Comparison of ENCODE assay signal across 1 cellular context in genomic region chr15:72179950-72180581, GRCh38.
TF ChIP-seq lines count a peak whose summit lies in the region.

No MANE protein-coding gene starts in this region.

TF ChIP-seq in HepG2, 621 proteins besides CTCF, POLR2A, EP300 and RAD21 (continued from another document and continues in another):
- peak; percentile 59; the same call in 1 of the 2 replicates for TF ChIP-seq RFX1 (IDR thresholded peaks at IDR 0.05)
- TF ChIP-seq PHF21A (CRISPR knock-in tag; IDR thresholded peaks at IDR 0.05), result 0 out of 2 replicates have a peak, but pooled peaks have one; percentile 23
- TF ChIP-seq FOSL2 (CRISPR knock-in tag; IDR thresholded peaks at IDR 0.05), result no peak
- TF ChIP-seq JUND (CRISPR knock-in tag; IDR thresholded peaks at IDR 0.05), result no peak
- TF ChIP-seq SALL1 (CRISPR knock-in tag; IDR thresholded peaks at IDR 0.05), result peak; percentile 19; the same call in 1 of the 2 replicates
- TF ChIP-seq ZNF607 (CRISPR knock-in tag; IDR thresholded peaks at IDR 0.05; ENCODE audit: borderline replicate concordance), result no peak
- TF ChIP-seq, protein P1, sequence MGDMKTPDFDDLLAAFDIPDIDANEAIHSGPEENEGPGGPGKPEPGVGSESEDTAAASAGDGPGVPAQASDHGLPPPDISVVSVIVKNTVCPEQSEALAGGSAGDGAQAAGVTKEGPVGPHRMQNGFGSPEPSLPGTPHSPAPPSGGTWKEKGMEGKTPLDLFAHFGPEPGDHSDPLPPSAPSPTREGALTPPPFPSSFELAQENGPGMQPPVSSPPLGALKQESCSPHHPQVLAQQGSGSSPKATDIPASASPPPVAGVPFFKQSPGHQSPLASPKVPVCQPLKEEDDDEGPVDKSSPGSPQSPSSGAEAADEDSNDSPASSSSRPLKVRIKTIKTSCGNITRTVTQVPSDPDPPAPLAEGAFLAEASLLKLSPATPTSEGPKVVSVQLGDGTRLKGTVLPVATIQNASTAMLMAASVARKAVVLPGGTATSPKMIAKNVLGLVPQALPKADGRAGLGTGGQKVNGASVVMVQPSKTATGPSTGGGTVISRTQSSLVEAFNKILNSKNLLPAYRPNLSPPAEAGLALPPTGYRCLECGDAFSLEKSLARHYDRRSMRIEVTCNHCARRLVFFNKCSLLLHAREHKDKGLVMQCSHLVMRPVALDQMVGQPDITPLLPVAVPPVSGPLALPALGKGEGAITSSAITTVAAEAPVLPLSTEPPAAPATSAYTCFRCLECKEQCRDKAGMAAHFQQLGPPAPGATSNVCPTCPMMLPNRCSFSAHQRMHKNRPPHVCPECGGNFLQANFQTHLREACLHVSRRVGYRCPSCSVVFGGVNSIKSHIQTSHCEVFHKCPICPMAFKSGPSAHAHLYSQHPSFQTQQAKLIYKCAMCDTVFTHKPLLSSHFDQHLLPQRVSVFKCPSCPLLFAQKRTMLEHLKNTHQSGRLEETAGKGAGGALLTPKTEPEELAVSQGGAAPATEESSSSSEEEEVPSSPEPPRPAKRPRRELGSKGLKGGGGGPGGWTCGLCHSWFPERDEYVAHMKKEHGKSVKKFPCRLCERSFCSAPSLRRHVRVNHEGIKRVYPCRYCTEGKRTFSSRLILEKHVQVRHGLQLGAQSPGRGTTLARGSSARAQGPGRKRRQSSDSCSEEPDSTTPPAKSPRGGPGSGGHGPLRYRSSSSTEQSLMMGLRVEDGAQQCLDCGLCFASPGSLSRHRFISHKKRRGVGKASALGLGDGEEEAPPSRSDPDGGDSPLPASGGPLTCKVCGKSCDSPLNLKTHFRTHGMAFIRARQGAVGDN (CRISPR knock-in tag; IDR thresholded peaks at IDR 0.05), result peak; percentile 46
- TF ChIP-seq KDM3A (CRISPR knock-in tag; IDR thresholded peaks at IDR 0.05; ENCODE audit: low read depth), result no peak
- no peak for TF ChIP-seq PCBP1 (IDR thresholded peaks at IDR 0.05; ENCODE audit: borderline replicate concordance, low read depth, low read length)
- TF ChIP-seq ZNF335 (CRISPR knock-in tag; IDR thresholded peaks at IDR 0.05), result no peak
- TF ChIP-seq NR2F6 (IDR thresholded peaks at IDR 0.05), result 0 out of 2 replicates have a peak, but pooled peaks have one; percentile 13
- peak; percentile 41; the same call in 1 of the 2 replicates for TF ChIP-seq NR2F6 (CRISPR knock-in tag; IDR thresholded peaks at IDR 0.05)
- TF ChIP-seq MTA1 (CRISPR knock-in tag; IDR thresholded peaks at IDR 0.05; ENCODE audit: borderline replicate concordance), result 0 out of 2 replicates have a peak, but pooled peaks have one; percentile 54
- no peak for TF ChIP-seq ZNF839 (CRISPR knock-in tag; IDR thresholded peaks at IDR 0.05; ENCODE audit: borderline replicate concordance)
- TF ChIP-seq YEATS4 (CRISPR knock-in tag; IDR thresholded peaks at IDR 0.05; ENCODE audit: borderline replicate concordance), result peak; percentile 45; the same call in 1 of the 2 replicates
- TF ChIP-seq ZNF564 (CRISPR knock-in tag; IDR thresholded peaks at IDR 0.05), result peak; percentile 81
- peak; percentile 72; the same call in 1 of the 2 replicates for TF ChIP-seq ZMYM3 (CRISPR knock-in tag; IDR thresholded peaks at IDR 0.05)
- TF ChIP-seq KMT2B (CRISPR knock-in tag; IDR thresholded peaks at IDR 0.05), result no peak
- TF ChIP-seq SMAD1 (CRISPR knock-in tag; IDR thresholded peaks at IDR 0.05; ENCODE audit: borderline replicate concordance, low read depth), result 0 out of 2 replicates have a peak, but pooled peaks have one; percentile 24
- no peak for TF ChIP-seq ZBED4 (CRISPR knock-in tag; IDR thresholded peaks at IDR 0.05; ENCODE audit: borderline replicate concordance)
- TF ChIP-seq NCOR1 (IDR thresholded peaks at IDR 0.05; ENCODE audit: borderline replicate concordance, low read length), result 0 out of 2 replicates have a peak, but pooled peaks have one; percentile 35
- TF ChIP-seq, protein P2, sequence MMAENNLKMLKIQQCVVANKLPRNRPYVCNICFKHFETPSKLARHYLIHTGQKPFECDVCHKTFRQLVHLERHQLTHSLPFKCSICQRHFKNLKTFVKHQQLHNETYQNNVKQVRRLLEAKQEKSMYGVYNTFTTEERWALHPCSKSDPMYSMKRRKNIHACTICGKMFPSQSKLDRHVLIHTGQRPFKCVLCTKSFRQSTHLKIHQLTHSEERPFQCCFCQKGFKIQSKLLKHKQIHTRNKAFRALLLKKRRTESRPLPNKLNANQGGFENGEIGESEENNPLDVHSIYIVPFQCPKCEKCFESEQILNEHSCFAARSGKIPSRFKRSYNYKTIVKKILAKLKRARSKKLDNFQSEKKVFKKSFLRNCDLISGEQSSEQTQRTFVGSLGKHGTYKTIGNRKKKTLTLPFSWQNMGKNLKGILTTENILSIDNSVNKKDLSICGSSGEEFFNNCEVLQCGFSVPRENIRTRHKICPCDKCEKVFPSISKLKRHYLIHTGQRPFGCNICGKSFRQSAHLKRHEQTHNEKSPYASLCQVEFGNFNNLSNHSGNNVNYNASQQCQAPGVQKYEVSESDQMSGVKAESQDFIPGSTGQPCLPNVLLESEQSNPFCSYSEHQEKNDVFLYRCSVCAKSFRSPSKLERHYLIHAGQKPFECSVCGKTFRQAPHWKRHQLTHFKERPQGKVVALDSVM (CRISPR knock-in tag; IDR thresholded peaks at IDR 0.05), result peak; percentile 92
- peak; percentile 27; the same call in 1 of the 2 replicates for TF ChIP-seq HNF4A (CRISPR knock-in tag; IDR thresholded peaks at IDR 0.05)
- no peak for TF ChIP-seq BRF2 (CRISPR knock-in tag; IDR thresholded peaks at IDR 0.05)
- no peak for TF ChIP-seq UBTF (CRISPR knock-in tag; IDR thresholded peaks at IDR 0.05)
- no peak for TF ChIP-seq RBM39 (IDR thresholded peaks at IDR 0.05; ENCODE audit: low read depth, low read length, poor library complexity, severe bottlenecking)
- TF ChIP-seq ARID2 (CRISPR knock-in tag; IDR thresholded peaks at IDR 0.05; ENCODE audit: borderline replicate concordance), result no peak
- peak; percentile 37; the same call in 1 of the 2 replicates for TF ChIP-seq ZNF292 (CRISPR knock-in tag; IDR thresholded peaks at IDR 0.05; ENCODE audit: borderline replicate concordance, low read depth)
- TF ChIP-seq RARG (CRISPR knock-in tag; IDR thresholded peaks at IDR 0.05; ENCODE audit: low read depth), result no peak
- TF ChIP-seq ASH2L (IDR thresholded peaks at IDR 0.05; ENCODE audit: insufficient read length, low read depth, low read length), result no peak
- TF ChIP-seq ZFX (CRISPR knock-in tag; IDR thresholded peaks at IDR 0.05; ENCODE audit: low read depth), result peak; percentile 43
- TF ChIP-seq BCL3 (CRISPR knock-in tag; IDR thresholded peaks at IDR 0.05), result no peak
- 0 out of 2 replicates have a peak, but pooled peaks have one; percentile 36 for TF ChIP-seq BCL6 (CRISPR knock-in tag; IDR thresholded peaks at IDR 0.05)
- no peak for TF ChIP-seq ZNF776 (CRISPR knock-in tag; IDR thresholded peaks at IDR 0.05)
- no peak for TF ChIP-seq ZNF879 (CRISPR knock-in tag; IDR thresholded peaks at IDR 0.05)
- TF ChIP-seq, protein P3, sequence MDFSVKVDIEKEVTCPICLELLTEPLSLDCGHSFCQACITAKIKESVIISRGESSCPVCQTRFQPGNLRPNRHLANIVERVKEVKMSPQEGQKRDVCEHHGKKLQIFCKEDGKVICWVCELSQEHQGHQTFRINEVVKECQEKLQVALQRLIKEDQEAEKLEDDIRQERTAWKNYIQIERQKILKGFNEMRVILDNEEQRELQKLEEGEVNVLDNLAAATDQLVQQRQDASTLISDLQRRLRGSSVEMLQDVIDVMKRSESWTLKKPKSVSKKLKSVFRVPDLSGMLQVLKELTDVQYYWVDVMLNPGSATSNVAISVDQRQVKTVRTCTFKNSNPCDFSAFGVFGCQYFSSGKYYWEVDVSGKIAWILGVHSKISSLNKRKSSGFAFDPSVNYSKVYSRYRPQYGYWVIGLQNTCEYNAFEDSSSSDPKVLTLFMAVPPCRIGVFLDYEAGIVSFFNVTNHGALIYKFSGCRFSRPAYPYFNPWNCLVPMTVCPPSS (IDR thresholded peaks at IDR 0.05), result no peak
- TF ChIP-seq HDAC2 (CRISPR knock-in tag; IDR thresholded peaks at IDR 0.05), result no peak
- no peak for TF ChIP-seq ZNF660 (CRISPR knock-in tag; IDR thresholded peaks at IDR 0.05; ENCODE audit: borderline replicate concordance, low read depth)
- peak; percentile 66; the same call in 1 of the 2 replicates for TF ChIP-seq HNRNPL (IDR thresholded peaks at IDR 0.05; ENCODE audit: low read depth, low read length)
- TF ChIP-seq STAG1 (CRISPR knock-in tag; IDR thresholded peaks at IDR 0.05), result peak; percentile 3; the same call in 1 of the 2 replicates
- no peak for TF ChIP-seq PRDM4 (CRISPR knock-in tag; IDR thresholded peaks at IDR 0.05; ENCODE audit: borderline replicate concordance)
- 0 out of 2 replicates have a peak, but pooled peaks have one; percentile 26 for TF ChIP-seq HNF4G (IDR thresholded peaks at IDR 0.05; ENCODE audit: borderline replicate concordance, low read depth, low read length)
- no peak for TF ChIP-seq HNF4G (CRISPR knock-in tag; IDR thresholded peaks at IDR 0.05; ENCODE audit: borderline replicate concordance, low read depth)
- TF ChIP-seq ZMYM2 (CRISPR knock-in tag; IDR thresholded peaks at IDR 0.05), result no peak
- TF ChIP-seq SPEN (CRISPR knock-in tag; IDR thresholded peaks at IDR 0.05; ENCODE audit: low read depth), result peak; percentile 14; the same call in 1 of the 2 replicates
- TF ChIP-seq CHD4 (IDR thresholded peaks at IDR 0.05; ENCODE audit: borderline replicate concordance, low read length), result 0 out of 2 replicates have a peak, but pooled peaks have one; percentile 52
